In the genomic region with DNA sequence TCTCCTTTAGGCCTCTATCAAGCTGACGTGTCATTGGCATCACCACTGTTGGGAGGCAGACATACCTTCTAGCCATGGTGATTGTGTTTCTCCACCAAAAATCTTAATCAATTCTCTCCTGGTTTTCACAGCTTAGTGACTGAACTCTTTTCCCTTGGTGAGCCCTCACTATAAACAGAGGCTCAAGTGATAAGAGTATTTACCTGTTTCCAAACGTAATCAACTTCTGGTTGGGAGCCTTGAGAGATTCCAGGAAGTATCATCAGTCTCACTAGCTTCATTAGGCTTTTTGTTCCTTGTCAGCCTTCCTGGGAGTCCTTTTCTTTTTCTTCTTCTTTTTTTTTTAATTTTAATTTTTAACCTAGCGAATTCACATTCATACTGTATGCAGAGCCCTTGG, we compare ENCODE assay signal across 1 cellular context.
TF ChIP-seq lines count a peak whose summit lies in the region.

No MANE protein-coding gene starts in this region.

TF ChIP-seq in HepG2, 621 proteins besides CTCF, POLR2A, EP300 and RAD21 (continued from another document and continues in another):
- TF ChIP-seq, protein P1, sequence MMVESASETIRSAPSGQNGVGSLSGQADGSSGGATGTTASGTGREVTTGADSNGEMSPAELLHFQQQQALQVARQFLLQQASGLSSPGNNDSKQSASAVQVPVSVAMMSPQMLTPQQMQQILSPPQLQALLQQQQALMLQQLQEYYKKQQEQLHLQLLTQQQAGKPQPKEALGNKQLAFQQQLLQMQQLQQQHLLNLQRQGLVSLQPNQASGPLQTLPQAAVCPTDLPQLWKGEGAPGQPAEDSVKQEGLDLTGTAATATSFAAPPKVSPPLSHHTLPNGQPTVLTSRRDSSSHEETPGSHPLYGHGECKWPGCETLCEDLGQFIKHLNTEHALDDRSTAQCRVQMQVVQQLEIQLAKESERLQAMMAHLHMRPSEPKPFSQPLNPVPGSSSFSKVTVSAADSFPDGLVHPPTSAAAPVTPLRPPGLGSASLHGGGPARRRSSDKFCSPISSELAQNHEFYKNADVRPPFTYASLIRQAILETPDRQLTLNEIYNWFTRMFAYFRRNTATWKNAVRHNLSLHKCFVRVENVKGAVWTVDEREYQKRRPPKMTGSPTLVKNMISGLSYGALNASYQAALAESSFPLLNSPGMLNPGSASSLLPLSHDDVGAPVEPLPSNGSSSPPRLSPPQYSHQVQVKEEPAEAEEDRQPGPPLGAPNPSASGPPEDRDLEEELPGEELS (CRISPR knock-in tag; IDR thresholded peaks at IDR 0.05), result peak; percentile 34; the same call in 1 of the 2 replicates
- TF ChIP-seq, protein P2, sequence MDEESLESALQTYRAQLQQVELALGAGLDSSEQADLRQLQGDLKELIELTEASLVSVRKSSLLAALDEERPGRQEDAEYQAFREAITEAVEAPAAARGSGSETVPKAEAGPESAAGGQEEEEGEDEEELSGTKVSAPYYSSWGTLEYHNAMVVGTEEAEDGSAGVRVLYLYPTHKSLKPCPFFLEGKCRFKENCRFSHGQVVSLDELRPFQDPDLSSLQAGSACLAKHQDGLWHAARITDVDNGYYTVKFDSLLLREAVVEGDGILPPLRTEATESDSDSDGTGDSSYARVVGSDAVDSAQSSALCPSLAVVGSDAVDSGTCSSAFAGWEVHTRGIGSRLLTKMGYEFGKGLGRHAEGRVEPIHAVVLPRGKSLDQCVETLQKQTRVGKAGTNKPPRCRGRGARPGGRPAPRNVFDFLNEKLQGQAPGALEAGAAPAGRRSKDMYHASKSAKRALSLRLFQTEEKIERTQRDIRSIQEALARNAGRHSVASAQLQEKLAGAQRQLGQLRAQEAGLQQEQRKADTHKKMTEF (CRISPR knock-in tag; IDR thresholded peaks at IDR 0.05), result 0 out of 2 replicates have a peak, but pooled peaks have one; percentile 28
- TF ChIP-seq, protein P3, sequence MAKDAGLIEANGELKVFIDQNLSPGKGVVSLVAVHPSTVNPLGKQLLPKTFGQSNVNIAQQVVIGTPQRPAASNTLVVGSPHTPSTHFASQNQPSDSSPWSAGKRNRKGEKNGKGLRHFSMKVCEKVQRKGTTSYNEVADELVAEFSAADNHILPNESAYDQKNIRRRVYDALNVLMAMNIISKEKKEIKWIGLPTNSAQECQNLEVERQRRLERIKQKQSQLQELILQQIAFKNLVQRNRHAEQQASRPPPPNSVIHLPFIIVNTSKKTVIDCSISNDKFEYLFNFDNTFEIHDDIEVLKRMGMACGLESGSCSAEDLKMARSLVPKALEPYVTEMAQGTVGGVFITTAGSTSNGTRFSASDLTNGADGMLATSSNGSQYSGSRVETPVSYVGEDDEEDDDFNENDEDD (CRISPR knock-in tag; IDR thresholded peaks at IDR 0.05; ENCODE audit: borderline replicate concordance), result no peak
- TF ChIP-seq RELA (CRISPR knock-in tag; IDR thresholded peaks at IDR 0.05) (no peak), ISX (CRISPR knock-in tag; conservative IDR thresholded peaks at IDR 0.05) (no peak), TBL1XR1 (IDR thresholded peaks at IDR 0.05; ENCODE audit: borderline replicate concordance, low read length, partially characterized antibody) (no peak), GPN1 (CRISPR knock-in tag; IDR thresholded peaks at IDR 0.05; ENCODE audit: borderline replicate concordance) (no peak), RFX1 (IDR thresholded peaks at IDR 0.05) (no peak), ZSCAN12 (CRISPR knock-in tag; IDR thresholded peaks at IDR 0.05) (no peak), CBFB (CRISPR knock-in tag; IDR thresholded peaks at IDR 0.05) (no peak), MXD4 (CRISPR knock-in tag; IDR thresholded peaks at IDR 0.05) (no peak), ZNF230 (CRISPR knock-in tag; IDR thresholded peaks at IDR 0.05) (no peak), MIXL1 (CRISPR knock-in tag; IDR thresholded peaks at IDR 0.05) (no peak), ZNF557 (CRISPR knock-in tag; IDR thresholded peaks at IDR 0.05) (no peak), ZNF678 (CRISPR knock-in tag; IDR thresholded peaks at IDR 0.05) (no peak), ZFP41 (CRISPR knock-in tag; IDR thresholded peaks at IDR 0.05; ENCODE audit: borderline replicate concordance) (no peak)
- TF ChIP-seq, protein P4, sequence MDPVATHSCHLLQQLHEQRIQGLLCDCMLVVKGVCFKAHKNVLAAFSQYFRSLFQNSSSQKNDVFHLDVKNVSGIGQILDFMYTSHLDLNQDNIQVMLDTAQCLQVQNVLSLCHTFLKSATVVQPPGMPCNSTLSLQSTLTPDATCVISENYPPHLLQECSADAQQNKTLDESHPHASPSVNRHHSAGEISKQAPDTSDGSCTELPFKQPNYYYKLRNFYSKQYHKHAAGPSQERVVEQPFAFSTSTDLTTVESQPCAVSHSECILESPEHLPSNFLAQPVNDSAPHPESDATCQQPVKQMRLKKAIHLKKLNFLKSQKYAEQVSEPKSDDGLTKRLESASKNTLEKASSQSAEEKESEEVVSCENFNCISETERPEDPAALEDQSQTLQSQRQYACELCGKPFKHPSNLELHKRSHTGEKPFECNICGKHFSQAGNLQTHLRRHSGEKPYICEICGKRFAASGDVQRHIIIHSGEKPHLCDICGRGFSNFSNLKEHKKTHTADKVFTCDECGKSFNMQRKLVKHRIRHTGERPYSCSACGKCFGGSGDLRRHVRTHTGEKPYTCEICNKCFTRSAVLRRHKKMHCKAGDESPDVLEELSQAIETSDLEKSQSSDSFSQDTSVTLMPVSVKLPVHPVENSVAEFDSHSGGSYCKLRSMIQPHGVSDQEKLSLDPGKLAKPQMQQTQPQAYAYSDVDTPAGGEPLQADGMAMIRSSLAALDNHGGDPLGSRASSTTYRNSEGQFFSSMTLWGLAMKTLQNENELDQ (CRISPR knock-in tag; IDR thresholded peaks at IDR 0.05; ENCODE audit: borderline replicate concordance), result no peak
- TF ChIP-seq, protein P5, sequence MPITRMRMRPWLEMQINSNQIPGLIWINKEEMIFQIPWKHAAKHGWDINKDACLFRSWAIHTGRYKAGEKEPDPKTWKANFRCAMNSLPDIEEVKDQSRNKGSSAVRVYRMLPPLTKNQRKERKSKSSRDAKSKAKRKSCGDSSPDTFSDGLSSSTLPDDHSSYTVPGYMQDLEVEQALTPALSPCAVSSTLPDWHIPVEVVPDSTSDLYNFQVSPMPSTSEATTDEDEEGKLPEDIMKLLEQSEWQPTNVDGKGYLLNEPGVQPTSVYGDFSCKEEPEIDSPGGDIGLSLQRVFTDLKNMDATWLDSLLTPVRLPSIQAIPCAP (CRISPR knock-in tag; IDR thresholded peaks at IDR 0.05; ENCODE audit: low read depth), result no peak
- TF ChIP-seq, protein P6, sequence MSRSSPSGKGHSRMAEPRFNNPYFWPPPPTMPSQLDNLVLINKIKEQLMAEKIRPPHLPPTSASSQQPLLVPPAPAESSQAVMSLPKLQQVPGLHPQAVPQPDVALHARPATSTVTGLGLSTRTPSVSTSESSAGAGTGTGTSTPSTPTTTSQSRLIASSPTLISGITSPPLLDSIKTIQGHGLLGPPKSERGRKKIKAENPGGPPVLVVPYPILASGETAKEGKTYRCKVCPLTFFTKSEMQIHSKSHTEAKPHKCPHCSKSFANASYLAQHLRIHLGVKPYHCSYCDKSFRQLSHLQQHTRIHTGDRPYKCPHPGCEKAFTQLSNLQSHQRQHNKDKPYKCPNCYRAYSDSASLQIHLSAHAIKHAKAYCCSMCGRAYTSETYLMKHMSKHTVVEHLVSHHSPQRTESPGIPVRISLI (CRISPR knock-in tag; IDR thresholded peaks at IDR 0.05; ENCODE audit: borderline replicate concordance), result no peak
- TF ChIP-seq, protein P7, sequence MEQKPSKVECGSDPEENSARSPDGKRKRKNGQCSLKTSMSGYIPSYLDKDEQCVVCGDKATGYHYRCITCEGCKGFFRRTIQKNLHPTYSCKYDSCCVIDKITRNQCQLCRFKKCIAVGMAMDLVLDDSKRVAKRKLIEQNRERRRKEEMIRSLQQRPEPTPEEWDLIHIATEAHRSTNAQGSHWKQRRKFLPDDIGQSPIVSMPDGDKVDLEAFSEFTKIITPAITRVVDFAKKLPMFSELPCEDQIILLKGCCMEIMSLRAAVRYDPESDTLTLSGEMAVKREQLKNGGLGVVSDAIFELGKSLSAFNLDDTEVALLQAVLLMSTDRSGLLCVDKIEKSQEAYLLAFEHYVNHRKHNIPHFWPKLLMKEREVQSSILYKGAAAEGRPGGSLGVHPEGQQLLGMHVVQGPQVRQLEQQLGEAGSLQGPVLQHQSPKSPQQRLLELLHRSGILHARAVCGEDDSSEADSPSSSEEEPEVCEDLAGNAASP (CRISPR knock-in tag; IDR thresholded peaks at IDR 0.05; ENCODE audit: borderline replicate concordance), result no peak
- TF ChIP-seq, protein P8, sequence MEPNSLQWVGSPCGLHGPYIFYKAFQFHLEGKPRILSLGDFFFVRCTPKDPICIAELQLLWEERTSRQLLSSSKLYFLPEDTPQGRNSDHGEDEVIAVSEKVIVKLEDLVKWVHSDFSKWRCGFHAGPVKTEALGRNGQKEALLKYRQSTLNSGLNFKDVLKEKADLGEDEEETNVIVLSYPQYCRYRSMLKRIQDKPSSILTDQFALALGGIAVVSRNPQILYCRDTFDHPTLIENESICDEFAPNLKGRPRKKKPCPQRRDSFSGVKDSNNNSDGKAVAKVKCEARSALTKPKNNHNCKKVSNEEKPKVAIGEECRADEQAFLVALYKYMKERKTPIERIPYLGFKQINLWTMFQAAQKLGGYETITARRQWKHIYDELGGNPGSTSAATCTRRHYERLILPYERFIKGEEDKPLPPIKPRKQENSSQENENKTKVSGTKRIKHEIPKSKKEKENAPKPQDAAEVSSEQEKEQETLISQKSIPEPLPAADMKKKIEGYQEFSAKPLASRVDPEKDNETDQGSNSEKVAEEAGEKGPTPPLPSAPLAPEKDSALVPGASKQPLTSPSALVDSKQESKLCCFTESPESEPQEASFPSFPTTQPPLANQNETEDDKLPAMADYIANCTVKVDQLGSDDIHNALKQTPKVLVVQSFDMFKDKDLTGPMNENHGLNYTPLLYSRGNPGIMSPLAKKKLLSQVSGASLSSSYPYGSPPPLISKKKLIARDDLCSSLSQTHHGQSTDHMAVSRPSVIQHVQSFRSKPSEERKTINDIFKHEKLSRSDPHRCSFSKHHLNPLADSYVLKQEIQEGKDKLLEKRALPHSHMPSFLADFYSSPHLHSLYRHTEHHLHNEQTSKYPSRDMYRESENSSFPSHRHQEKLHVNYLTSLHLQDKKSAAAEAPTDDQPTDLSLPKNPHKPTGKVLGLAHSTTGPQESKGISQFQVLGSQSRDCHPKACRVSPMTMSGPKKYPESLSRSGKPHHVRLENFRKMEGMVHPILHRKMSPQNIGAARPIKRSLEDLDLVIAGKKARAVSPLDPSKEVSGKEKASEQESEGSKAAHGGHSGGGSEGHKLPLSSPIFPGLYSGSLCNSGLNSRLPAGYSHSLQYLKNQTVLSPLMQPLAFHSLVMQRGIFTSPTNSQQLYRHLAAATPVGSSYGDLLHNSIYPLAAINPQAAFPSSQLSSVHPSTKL (CRISPR knock-in tag; IDR thresholded peaks at IDR 0.05), result peak; percentile 57
- TF ChIP-seq, protein P9, sequence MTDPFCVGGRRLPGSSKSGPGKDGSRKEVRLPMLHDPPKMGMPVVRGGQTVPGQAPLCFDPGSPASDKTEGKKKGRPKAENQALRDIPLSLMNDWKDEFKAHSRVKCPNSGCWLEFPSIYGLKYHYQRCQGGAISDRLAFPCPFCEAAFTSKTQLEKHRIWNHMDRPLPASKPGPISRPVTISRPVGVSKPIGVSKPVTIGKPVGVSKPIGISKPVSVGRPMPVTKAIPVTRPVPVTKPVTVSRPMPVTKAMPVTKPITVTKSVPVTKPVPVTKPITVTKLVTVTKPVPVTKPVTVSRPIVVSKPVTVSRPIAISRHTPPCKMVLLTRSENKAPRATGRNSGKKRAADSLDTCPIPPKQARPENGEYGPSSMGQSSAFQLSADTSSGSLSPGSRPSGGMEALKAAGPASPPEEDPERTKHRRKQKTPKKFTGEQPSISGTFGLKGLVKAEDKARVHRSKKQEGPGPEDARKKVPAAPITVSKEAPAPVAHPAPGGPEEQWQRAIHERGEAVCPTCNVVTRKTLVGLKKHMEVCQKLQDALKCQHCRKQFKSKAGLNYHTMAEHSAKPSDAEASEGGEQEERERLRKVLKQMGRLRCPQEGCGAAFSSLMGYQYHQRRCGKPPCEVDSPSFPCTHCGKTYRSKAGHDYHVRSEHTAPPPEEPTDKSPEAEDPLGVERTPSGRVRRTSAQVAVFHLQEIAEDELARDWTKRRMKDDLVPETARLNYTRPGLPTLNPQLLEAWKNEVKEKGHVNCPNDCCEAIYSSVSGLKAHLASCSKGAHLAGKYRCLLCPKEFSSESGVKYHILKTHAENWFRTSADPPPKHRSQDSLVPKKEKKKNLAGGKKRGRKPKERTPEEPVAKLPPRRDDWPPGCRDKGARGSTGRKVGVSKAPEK (CRISPR knock-in tag; IDR thresholded peaks at IDR 0.05; ENCODE audit: borderline replicate concordance), result no peak
- TF ChIP-seq, protein P10, sequence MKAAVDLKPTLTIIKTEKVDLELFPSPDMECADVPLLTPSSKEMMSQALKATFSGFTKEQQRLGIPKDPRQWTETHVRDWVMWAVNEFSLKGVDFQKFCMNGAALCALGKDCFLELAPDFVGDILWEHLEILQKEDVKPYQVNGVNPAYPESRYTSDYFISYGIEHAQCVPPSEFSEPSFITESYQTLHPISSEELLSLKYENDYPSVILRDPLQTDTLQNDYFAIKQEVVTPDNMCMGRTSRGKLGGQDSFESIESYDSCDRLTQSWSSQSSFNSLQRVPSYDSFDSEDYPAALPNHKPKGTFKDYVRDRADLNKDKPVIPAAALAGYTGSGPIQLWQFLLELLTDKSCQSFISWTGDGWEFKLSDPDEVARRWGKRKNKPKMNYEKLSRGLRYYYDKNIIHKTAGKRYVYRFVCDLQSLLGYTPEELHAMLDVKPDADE (CRISPR knock-in tag; IDR thresholded peaks at IDR 0.05), result no peak
- TF ChIP-seq, protein P11, sequence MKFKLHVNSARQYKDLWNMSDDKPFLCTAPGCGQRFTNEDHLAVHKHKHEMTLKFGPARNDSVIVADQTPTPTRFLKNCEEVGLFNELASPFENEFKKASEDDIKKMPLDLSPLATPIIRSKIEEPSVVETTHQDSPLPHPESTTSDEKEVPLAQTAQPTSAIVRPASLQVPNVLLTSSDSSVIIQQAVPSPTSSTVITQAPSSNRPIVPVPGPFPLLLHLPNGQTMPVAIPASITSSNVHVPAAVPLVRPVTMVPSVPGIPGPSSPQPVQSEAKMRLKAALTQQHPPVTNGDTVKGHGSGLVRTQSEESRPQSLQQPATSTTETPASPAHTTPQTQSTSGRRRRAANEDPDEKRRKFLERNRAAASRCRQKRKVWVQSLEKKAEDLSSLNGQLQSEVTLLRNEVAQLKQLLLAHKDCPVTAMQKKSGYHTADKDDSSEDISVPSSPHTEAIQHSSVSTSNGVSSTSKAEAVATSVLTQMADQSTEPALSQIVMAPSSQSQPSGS (CRISPR knock-in tag; IDR thresholded peaks at IDR 0.05), result no peak
- TF ChIP-seq, protein P12, sequence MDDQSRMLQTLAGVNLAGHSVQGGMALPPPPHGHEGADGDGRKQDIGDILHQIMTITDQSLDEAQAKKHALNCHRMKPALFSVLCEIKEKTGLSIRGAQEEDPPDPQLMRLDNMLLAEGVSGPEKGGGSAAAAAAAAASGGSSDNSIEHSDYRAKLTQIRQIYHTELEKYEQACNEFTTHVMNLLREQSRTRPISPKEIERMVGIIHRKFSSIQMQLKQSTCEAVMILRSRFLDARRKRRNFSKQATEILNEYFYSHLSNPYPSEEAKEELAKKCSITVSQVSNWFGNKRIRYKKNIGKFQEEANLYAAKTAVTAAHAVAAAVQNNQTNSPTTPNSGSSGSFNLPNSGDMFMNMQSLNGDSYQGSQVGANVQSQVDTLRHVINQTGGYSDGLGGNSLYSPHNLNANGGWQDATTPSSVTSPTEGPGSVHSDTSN (CRISPR knock-in tag; IDR thresholded peaks at IDR 0.05; ENCODE audit: borderline replicate concordance), result no peak
